ENCODE assay signal across 17 cellular contexts in genomic region chr16:88472042-88472441, GRCh38.
"Had no signal": no experiment of that assay in that cellular context is flagged by ENCODE, and none has a peak within 500 bp of the region (broad histone marks: within the 10 kb centered on the region; RNA-seq: fewer than 3 reads in every experiment).

No MANE protein-coding gene starts in this region.

- H3K4me3 ChIP-seq: lower lobe of right lung, skin epidermis, suprapubic skin had no signal

- H3K4me1 ChIP-seq: lower lobe of right lung had no signal

- H3K27ac ChIP-seq: epithelial cell of prostate, lower lobe of right lung, suprapubic skin had no signal

- H3K36me3 ChIP-seq: lower lobe of right lung, right atrium auricular region, suprapubic skin had no signal

- FAIRE-seq: bronchial epithelial cell had no signal

- ATAC-seq: lower lobe of right lung; stimulated activated naive CD8-positive, alpha-beta T cell treated with anti-CD3 and anti-CD28 coated beads, Interleukin-15, Interleukin-2, amounts not matched to agents 100 U/mL and 50 U/mL, for 24 hours had no signal

- H3K27me3 ChIP-seq: right atrium auricular region, suprapubic skin had no signal

- H3K9me3 ChIP-seq: lower lobe of right lung, right atrium auricular region, suprapubic skin had no signal

- DNase-seq: activated CD4-positive, alpha-beta T cell treated with anti-CD3 and anti-CD28 coated beads, Interleukin-2, amount 10 ng/mL, durations not matched to agents 7 days and 5 days; activated naive CD4-positive, alpha-beta T cell; aorta; dermis blood vessel endothelial cell; foreskin melanocyte; lower lobe of right lung; naive B cell; nucleus accumbens; stimulated activated CD4-positive, alpha-beta T cell treated with anti-CD3 and anti-CD28 coated beads, Interleukin-4, amount 100 ng/mL, for 4 hours; stimulated activated CD8-positive, alpha-beta memory T cell treated with anti-CD3 and anti-CD28 coated beads, Interleukin-4, amount 100 ng/mL, for 48 hours; stimulated activated naive CD8-positive, alpha-beta T cell treated with anti-CD3 and anti-CD28 coated beads, Interleukin-15, Interleukin-2, amounts not matched to agents 100 U/mL and 50 U/mL, for 24 hours; SW 1271 had no signal
